20 cellular contexts compared by ENCODE assay signal in genomic region chr13:30299746-30300145, GRCh38.
"Had no signal": no experiment of that assay in that cellular context is flagged by ENCODE, and none has a peak within 500 bp of the region (broad histone marks: within the 10 kb centered on the region; RNA-seq: fewer than 3 reads in every experiment).

No MANE protein-coding gene starts in this region.

- H3K27me3 ChIP-seq: esophagus squamous epithelium, foreskin keratinocyte, transverse colon had no signal

- H3K4me3 ChIP-seq: esophagus squamous epithelium, prostate gland, smooth muscle cell, transverse colon had no signal

- H3K4me1 ChIP-seq: prostate gland had no signal

- H3K36me3 ChIP-seq: esophagus squamous epithelium, prostate gland, transverse colon had no signal

- H3K9me3 Mint-ChIP-seq: activated CD8-positive, alpha-beta T cell treated with anti-CD3 and anti-CD28 coated beads for 36 hours had no signal

- ATAC-seq: activated CD4-positive, alpha-beta T cell treated with anti-CD3 and anti-CD28 coated beads for 36 hours; activated CD8-positive, alpha-beta T cell treated with anti-CD3 and anti-CD28 coated beads for 36 hours; foreskin keratinocyte; right cardiac atrium had no signal

- H3K27ac Mint-ChIP-seq: activated CD4-positive, alpha-beta T cell treated with anti-CD3 and anti-CD28 coated beads for 36 hours; activated CD8-positive, alpha-beta T cell treated with anti-CD3 and anti-CD28 coated beads for 36 hours; activated naive CD8-positive, alpha-beta T cell; nephron progenitor cell had no signal

- DNase-seq: activated CD4-positive, alpha-beta T cell treated with anti-CD3 and anti-CD28 coated beads for 36 hours; activated CD8-positive, alpha-beta T cell treated with anti-CD3 and anti-CD28 coated beads for 36 hours; activated effector memory CD4-positive, alpha-beta T cell treated with anti-CD3 and anti-CD28 coated beads, Interleukin-2, amount 50 U/mL, for 16 hours; activated T-cell treated with anti-CD3 and anti-CD28 coated beads, Interleukin-2, amount 50 U/mL, for 48 hours; amygdala; effector CD8-positive, alpha-beta T cell; esophagus squamous epithelium; foreskin keratinocyte; head of caudate nucleus; nephron progenitor cell; occipital lobe; right cardiac atrium; stimulated activated CD4-positive, alpha-beta T cell treated with anti-CD3 and anti-CD28 coated beads, Interleukin-4, amount 100 ng/mL, for 4 hours; stimulated activated CD8-positive, alpha-beta memory T cell treated with anti-CD3 and anti-CD28 coated beads, Interleukin-4, amount 100 ng/mL, for 48 hours; stimulated activated naive CD4-positive, alpha-beta T cell treated with Interleukin-2 at 50 U/mL for 16 hours; substantia nigra; transverse colon had no signal

- H3K4me3 Mint-ChIP-seq: activated CD4-positive, alpha-beta T cell treated with anti-CD3 and anti-CD28 coated beads for 36 hours; activated CD8-positive, alpha-beta T cell treated with anti-CD3 and anti-CD28 coated beads for 36 hours; activated naive CD8-positive, alpha-beta T cell; nephron progenitor cell had no signal

- H3K36me3 Mint-ChIP-seq: activated naive CD8-positive, alpha-beta T cell had no signal

- H3K9me3 ChIP-seq: esophagus squamous epithelium, prostate gland, transverse colon had no signal

- H3K27ac ChIP-seq: esophagus squamous epithelium, foreskin keratinocyte, prostate gland, transverse colon had no signal

- H3K27me3 Mint-ChIP-seq: activated CD4-positive, alpha-beta T cell treated with anti-CD3 and anti-CD28 coated beads for 36 hours; activated CD8-positive, alpha-beta T cell treated with anti-CD3 and anti-CD28 coated beads for 36 hours; activated naive CD8-positive, alpha-beta T cell had no signal
